1 cellular context compared by ENCODE assay signal in the genomic region with DNA sequence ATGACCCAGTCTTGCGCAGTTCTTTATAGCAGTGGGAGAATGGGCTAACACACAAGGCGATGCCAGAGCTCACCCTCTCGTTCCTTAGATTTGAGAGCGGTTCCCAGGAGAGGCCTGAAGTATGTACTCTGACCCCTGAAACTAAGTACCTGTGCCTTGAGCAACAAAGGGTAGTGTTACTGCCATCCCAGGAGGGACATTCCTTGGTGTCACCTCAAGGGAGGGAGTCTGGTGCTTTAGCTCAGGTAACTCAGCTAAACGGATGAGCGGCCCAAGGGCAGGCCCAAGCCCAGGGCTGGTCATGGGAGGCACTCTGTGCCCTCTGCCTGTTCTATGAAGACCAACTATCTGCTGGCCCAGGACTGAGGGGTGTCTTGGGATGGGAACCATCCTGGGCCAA.
TF ChIP-seq lines count a peak whose summit lies in the region.

No MANE protein-coding gene starts in this region.

TF ChIP-seq in IMR-90, 13 proteins besides CTCF, POLR2A, EP300 and RAD21:
- TF ChIP-seq RCOR1 (IDR thresholded peaks at IDR 0.05; ENCODE audit: insufficient replicate concordance, low read length), result no peak
